ENCODE assay signal across 1 cellular context in the genomic region with DNA sequence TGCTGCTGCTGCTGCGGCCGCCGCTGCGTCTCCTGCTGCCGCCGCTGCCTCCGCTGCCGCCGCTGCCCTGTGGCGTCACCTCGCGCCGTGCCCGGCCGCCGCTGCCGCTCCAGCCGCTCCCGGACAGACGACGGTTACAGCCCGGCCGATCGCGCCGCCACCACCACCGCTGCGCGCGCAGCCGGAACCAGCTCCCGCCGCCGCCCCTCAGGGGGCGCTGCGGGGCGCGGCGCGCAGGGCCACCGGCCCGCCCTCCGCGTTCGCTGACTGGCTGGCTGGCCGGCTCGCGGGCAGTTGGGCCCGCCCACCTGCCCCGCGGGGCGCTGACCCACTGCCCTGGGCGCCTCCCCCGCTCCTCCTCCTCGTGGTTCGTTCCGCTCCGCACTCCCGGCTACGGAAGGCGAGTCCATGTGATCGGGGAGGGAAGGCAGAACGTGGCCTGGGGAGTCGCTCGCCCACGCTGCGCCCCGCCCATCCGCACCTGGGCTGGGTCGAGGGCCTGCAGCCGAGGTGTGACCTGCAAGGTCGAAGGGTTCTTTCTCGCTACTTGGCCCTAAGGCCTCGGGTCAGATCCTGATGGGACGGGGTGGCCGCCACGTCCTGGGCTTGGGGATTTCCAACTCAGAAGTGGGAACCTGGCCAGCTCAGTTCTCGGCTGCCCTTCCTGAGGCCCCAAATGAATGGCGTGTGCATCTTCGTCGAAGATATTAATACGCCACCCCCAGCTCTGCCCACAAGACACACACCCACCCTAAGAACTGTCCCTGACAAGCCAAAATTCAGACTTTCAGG.
TF ChIP-seq lines count a peak whose summit lies in the region.

A gene (minus strand): TSS at position 185 of the 792 bp plus-strand sequence. CDS start 19,303 bp downstream, outside the sequence.

TF ChIP-seq in HepG2, 621 proteins besides CTCF, POLR2A, EP300 and RAD21 (continued from another document and continues in another):
- TF ChIP-seq, protein P1, sequence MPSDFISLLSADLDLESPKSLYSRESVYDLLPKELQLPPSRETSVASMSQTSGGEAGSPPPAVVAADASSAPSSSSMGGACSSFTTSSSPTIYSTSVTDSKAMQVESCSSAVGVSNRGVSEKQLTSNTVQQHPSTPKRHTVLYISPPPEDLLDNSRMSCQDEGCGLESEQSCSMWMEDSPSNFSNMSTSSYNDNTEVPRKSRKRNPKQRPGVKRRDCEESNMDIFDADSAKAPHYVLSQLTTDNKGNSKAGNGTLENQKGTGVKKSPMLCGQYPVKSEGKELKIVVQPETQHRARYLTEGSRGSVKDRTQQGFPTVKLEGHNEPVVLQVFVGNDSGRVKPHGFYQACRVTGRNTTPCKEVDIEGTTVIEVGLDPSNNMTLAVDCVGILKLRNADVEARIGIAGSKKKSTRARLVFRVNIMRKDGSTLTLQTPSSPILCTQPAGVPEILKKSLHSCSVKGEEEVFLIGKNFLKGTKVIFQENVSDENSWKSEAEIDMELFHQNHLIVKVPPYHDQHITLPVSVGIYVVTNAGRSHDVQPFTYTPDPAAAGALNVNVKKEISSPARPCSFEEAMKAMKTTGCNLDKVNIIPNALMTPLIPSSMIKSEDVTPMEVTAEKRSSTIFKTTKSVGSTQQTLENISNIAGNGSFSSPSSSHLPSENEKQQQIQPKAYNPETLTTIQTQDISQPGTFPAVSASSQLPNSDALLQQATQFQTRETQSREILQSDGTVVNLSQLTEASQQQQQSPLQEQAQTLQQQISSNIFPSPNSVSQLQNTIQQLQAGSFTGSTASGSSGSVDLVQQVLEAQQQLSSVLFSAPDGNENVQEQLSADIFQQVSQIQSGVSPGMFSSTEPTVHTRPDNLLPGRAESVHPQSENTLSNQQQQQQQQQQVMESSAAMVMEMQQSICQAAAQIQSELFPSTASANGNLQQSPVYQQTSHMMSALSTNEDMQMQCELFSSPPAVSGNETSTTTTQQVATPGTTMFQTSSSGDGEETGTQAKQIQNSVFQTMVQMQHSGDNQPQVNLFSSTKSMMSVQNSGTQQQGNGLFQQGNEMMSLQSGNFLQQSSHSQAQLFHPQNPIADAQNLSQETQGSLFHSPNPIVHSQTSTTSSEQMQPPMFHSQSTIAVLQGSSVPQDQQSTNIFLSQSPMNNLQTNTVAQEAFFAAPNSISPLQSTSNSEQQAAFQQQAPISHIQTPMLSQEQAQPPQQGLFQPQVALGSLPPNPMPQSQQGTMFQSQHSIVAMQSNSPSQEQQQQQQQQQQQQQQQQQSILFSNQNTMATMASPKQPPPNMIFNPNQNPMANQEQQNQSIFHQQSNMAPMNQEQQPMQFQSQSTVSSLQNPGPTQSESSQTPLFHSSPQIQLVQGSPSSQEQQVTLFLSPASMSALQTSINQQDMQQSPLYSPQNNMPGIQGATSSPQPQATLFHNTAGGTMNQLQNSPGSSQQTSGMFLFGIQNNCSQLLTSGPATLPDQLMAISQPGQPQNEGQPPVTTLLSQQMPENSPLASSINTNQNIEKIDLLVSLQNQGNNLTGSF (CRISPR knock-in tag; IDR thresholded peaks at IDR 0.05) = peak; percentile 96
- TF ChIP-seq, protein P2, sequence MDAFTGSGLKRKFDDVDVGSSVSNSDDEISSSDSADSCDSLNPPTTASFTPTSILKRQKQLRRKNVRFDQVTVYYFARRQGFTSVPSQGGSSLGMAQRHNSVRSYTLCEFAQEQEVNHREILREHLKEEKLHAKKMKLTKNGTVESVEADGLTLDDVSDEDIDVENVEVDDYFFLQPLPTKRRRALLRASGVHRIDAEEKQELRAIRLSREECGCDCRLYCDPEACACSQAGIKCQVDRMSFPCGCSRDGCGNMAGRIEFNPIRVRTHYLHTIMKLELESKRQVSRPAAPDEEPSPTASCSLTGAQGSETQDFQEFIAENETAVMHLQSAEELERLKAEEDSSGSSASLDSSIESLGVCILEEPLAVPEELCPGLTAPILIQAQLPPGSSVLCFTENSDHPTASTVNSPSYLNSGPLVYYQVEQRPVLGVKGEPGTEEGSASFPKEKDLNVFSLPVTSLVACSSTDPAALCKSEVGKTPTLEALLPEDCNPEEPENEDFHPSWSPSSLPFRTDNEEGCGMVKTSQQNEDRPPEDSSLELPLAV (CRISPR knock-in tag; conservative IDR thresholded peaks at IDR 0.05; ENCODE audit: low read depth) = no peak
- peak; percentile 94 for TF ChIP-seq MTA1 (CRISPR knock-in tag; IDR thresholded peaks at IDR 0.05; ENCODE audit: borderline replicate concordance)
- peak; percentile 87 for TF ChIP-seq FOXK2 (IDR thresholded peaks at IDR 0.05)
- TF ChIP-seq ZC3H13 (CRISPR knock-in tag; IDR thresholded peaks at IDR 0.05) = peak; percentile 86
- TF ChIP-seq PLRG1 (conservative IDR thresholded peaks at IDR 0.05) = no peak
- TF ChIP-seq, protein P3, sequence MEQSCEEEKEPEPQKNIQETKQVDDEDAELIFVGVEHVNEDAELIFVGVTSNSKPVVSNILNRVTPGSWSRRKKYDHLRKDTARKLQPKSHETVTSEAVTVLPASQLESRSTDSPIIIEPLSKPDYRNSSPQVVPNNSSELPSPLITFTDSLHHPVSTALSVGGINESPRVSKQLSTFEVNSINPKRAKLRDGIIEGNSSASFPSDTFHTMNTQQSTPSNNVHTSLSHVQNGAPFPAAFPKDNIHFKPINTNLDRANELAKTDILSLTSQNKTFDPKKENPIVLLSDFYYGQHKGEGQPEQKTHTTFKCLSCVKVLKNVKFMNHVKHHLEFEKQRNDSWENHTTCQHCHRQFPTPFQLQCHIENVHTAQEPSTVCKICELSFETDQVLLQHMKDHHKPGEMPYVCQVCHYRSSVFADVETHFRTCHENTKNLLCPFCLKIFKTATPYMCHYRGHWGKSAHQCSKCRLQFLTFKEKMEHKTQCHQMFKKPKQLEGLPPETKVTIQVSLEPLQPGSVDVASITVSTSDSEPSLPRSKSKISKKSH (CRISPR knock-in tag; IDR thresholded peaks at IDR 0.05; ENCODE audit: borderline replicate concordance) = peak; percentile 97
- peak; percentile 63 for TF ChIP-seq GABPA (IDR thresholded peaks at IDR 0.05; ENCODE audit: low read depth, low read length)
- no peak for TF ChIP-seq GABPA (CRISPR knock-in tag; IDR thresholded peaks at IDR 0.05; ENCODE audit: low read depth)
- TF ChIP-seq DR1 (CRISPR knock-in tag; IDR thresholded peaks at IDR 0.05) = peak; percentile 74; the same call in 1 of the 2 replicates
- peak; percentile 87 for TF ChIP-seq WIZ (CRISPR knock-in tag; IDR thresholded peaks at IDR 0.05)
- peak; percentile 86; the same call in 1 of the 2 replicates for TF ChIP-seq ZNF775 (CRISPR knock-in tag; IDR thresholded peaks at IDR 0.05; ENCODE audit: borderline replicate concordance)
- no peak for TF ChIP-seq FIP1L1 (IDR thresholded peaks at IDR 0.05; ENCODE audit: borderline replicate concordance, insufficient read depth, low read depth, low read length)
- TF ChIP-seq ZNF614 (CRISPR knock-in tag; IDR thresholded peaks at IDR 0.05; ENCODE audit: borderline replicate concordance) = peak; percentile 79; the same call in 1 of the 2 replicates
- TF ChIP-seq SRY (CRISPR knock-in tag; IDR thresholded peaks at IDR 0.05) = peak; percentile 99
- TF ChIP-seq, protein P4, sequence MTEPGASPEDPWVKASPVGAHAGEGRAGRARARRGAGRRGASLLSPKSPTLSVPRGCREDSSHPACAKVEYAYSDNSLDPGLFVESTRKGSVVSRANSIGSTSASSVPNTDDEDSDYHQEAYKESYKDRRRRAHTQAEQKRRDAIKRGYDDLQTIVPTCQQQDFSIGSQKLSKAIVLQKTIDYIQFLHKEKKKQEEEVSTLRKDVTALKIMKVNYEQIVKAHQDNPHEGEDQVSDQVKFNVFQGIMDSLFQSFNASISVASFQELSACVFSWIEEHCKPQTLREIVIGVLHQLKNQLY (CRISPR knock-in tag; IDR thresholded peaks at IDR 0.05) = peak; percentile 89
- TF ChIP-seq, protein P5, sequence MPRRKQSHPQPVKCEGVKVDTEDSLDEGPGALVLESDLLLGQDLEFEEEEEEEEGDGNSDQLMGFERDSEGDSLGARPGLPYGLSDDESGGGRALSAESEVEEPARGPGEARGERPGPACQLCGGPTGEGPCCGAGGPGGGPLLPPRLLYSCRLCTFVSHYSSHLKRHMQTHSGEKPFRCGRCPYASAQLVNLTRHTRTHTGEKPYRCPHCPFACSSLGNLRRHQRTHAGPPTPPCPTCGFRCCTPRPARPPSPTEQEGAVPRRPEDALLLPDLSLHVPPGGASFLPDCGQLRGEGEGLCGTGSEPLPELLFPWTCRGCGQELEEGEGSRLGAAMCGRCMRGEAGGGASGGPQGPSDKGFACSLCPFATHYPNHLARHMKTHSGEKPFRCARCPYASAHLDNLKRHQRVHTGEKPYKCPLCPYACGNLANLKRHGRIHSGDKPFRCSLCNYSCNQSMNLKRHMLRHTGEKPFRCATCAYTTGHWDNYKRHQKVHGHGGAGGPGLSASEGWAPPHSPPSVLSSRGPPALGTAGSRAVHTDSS (CRISPR knock-in tag; conservative IDR thresholded peaks at IDR 0.05) = no peak
- peak; percentile 97 for TF ChIP-seq ZNF343 (CRISPR knock-in tag; IDR thresholded peaks at IDR 0.05)
- TF ChIP-seq U2AF2 (IDR thresholded peaks at IDR 0.05; ENCODE audit: low read depth, low read length) = no peak
- TF ChIP-seq ZFP36 (IDR thresholded peaks at IDR 0.05; ENCODE audit: borderline replicate concordance, low read depth, low read length, partially characterized antibody) = no peak
- TF ChIP-seq ZNF335 (CRISPR knock-in tag; IDR thresholded peaks at IDR 0.05) = 0 out of 2 replicates have a peak, but pooled peaks have one; percentile 73
- peak; percentile 75; the same call in 1 of the 2 replicates for TF ChIP-seq ZNF3 (CRISPR knock-in tag; IDR thresholded peaks at IDR 0.05)
- TF ChIP-seq, protein P6, sequence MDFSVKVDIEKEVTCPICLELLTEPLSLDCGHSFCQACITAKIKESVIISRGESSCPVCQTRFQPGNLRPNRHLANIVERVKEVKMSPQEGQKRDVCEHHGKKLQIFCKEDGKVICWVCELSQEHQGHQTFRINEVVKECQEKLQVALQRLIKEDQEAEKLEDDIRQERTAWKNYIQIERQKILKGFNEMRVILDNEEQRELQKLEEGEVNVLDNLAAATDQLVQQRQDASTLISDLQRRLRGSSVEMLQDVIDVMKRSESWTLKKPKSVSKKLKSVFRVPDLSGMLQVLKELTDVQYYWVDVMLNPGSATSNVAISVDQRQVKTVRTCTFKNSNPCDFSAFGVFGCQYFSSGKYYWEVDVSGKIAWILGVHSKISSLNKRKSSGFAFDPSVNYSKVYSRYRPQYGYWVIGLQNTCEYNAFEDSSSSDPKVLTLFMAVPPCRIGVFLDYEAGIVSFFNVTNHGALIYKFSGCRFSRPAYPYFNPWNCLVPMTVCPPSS (IDR thresholded peaks at IDR 0.05) = no peak
- no peak for TF ChIP-seq ZNF382 (CRISPR knock-in tag; IDR thresholded peaks at IDR 0.05; ENCODE audit: borderline replicate concordance)
- peak; percentile 86; the same call in 1 of the 2 replicates for TF ChIP-seq CBX5 (CRISPR knock-in tag; IDR thresholded peaks at IDR 0.05; ENCODE audit: borderline replicate concordance)
- peak; percentile 91; the same call in 1 of the 2 replicates for TF ChIP-seq DNMT1 (CRISPR knock-in tag; IDR thresholded peaks at IDR 0.05)
- TF ChIP-seq, protein P7, sequence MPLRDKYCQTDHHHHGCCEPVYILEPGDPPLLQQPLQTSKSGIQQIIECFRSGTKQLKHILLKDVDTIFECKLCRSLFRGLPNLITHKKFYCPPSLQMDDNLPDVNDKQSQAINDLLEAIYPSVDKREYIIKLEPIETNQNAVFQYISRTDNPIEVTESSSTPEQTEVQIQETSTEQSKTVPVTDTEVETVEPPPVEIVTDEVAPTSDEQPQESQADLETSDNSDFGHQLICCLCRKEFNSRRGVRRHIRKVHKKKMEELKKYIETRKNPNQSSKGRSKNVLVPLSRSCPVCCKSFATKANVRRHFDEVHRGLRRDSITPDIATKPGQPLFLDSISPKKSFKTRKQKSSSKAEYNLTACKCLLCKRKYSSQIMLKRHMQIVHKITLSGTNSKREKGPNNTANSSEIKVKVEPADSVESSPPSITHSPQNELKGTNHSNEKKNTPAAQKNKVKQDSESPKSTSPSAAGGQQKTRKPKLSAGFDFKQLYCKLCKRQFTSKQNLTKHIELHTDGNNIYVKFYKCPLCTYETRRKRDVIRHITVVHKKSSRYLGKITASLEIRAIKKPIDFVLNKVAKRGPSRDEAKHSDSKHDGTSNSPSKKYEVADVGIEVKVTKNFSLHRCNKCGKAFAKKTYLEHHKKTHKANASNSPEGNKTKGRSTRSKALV (CRISPR knock-in tag; IDR thresholded peaks at IDR 0.05) = peak; percentile 76
- TF ChIP-seq NFE2L1 (CRISPR knock-in tag; IDR thresholded peaks at IDR 0.05; ENCODE audit: borderline replicate concordance) = peak; percentile 93; the same call in 1 of the 2 replicates
- TF ChIP-seq NPAS2 (CRISPR knock-in tag; IDR thresholded peaks at IDR 0.05; ENCODE audit: borderline replicate concordance) = no peak
- 0 out of 2 replicates have a peak, but pooled peaks have one; percentile 68 for TF ChIP-seq ZNF644 (CRISPR knock-in tag; IDR thresholded peaks at IDR 0.05; ENCODE audit: low read depth)
- peak; percentile 60; the same call in 1 of the 2 replicates for TF ChIP-seq MED1 (CRISPR knock-in tag; IDR thresholded peaks at IDR 0.05)
- peak; percentile 90 for TF ChIP-seq KMT2B (CRISPR knock-in tag; IDR thresholded peaks at IDR 0.05)
- peak; percentile 94 for TF ChIP-seq ZFYVE20 (CRISPR knock-in tag; IDR thresholded peaks at IDR 0.05; ENCODE audit: borderline replicate concordance, low read depth)
